1 cellular context compared by ENCODE assay signal in genomic region chr7:42913591-42913990, GRCh38.
A peak's percentile ranks its signal among the peaks of the same experiment; 100 is the strongest.
TF ChIP-seq lines count a peak whose summit lies in the region.

No MANE protein-coding gene starts in this region.

TF ChIP-seq in K562, 482 proteins besides CTCF, POLR2A, EP300 and RAD21:
- TF ChIP-seq SNIP1 (IDR thresholded peaks at IDR 0.05; ENCODE audit: low read depth) (no peak), NFE2 (IDR thresholded peaks at IDR 0.05; ENCODE audit: low read depth) (peak; percentile 16; the same call in 1 of the 2 replicates), ZNF140 (CRISPR knock-in tag; IDR thresholded peaks at IDR 0.05) (no peak), ZNF3 (CRISPR knock-in tag; IDR thresholded peaks at IDR 0.05) (peak; percentile 31; the same call in 1 of the 2 replicates)
- TF ChIP-seq, protein P1, sequence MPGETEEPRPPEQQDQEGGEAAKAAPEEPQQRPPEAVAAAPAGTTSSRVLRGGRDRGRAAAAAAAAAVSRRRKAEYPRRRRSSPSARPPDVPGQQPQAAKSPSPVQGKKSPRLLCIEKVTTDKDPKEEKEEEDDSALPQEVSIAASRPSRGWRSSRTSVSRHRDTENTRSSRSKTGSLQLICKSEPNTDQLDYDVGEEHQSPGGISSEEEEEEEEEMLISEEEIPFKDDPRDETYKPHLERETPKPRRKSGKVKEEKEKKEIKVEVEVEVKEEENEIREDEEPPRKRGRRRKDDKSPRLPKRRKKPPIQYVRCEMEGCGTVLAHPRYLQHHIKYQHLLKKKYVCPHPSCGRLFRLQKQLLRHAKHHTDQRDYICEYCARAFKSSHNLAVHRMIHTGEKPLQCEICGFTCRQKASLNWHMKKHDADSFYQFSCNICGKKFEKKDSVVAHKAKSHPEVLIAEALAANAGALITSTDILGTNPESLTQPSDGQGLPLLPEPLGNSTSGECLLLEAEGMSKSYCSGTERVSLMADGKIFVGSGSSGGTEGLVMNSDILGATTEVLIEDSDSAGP (CRISPR knock-in tag; IDR thresholded peaks at IDR 0.05) = no peak
